Comparison of ENCODE assay signal across 27 cellular contexts in the genomic region with DNA sequence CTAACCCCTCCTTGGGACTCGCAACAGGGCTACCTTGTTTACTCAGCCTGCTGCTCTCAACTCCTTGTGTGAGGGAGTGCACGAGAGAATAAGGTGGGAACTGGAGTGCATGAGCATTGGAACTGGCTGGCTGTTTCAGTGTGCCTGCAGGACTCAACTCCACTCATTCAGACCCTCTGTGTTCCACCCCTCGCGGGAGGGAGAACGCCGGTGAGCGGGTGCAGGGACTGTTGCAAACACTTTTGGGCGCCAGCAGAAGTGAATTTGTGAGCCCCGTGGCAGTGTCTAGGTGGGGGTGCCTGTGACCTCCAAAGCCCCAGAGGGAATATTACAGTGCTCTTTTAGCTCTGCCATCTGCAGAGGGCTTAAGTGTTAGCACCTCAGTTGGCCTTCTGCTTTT.
DNase-seq lines count a peak whose midpoint lies in the region; ATAC-seq, FAIRE-seq and TF ChIP-seq lines count a peak whose summit lies in the region.
"Had no signal": no experiment of that assay in that cellular context is flagged by ENCODE, and none has a peak within 500 bp of the region (broad histone marks: within the 10 kb centered on the region; RNA-seq: fewer than 3 reads in every experiment).

No MANE protein-coding gene starts in this region.

- no peaks in the 10 kb centered on the region for H3K36me3 ChIP-seq in H1 (ENCODE audit: control insufficient read depth in 2 of 4, insufficient read depth in 4 of 4, low read length in 3 of 4)
- H3K36me3 ChIP-seq in kidney (ENCODE audit: control insufficient read depth in 1 of 2, insufficient read depth in 2 of 2, low read length in 2 of 2): no peaks in the 10 kb centered on the region
- H3K36me3 ChIP-seq in neuronal stem cell (replicated peaks in 1 of 2; ENCODE audit: control insufficient read depth in 2 of 2, insufficient read depth in 2 of 2, low read length in 2 of 2): no peaks in the 10 kb centered on the region
- H3K36me3 ChIP-seq: BE2C, BLaER1 had no signal

- H3K4me1 ChIP-seq in H1 (replicated peaks in 1 of 4; ENCODE audit: control insufficient read depth in 3 of 4, insufficient read depth in 4 of 4, low read length in 3 of 4) (no peaks in the 10 kb centered on the region), kidney (ENCODE audit: control insufficient read depth in 1 of 2, insufficient read depth in 1 of 2, low read depth in 1 of 2, low read length in 2 of 2) (no peaks in the 10 kb centered on the region), neuronal stem cell (ENCODE audit: control insufficient read depth in 2 of 2, insufficient read depth in 1 of 2, low read depth in 1 of 2, low read length in 2 of 2) (no peaks in the 10 kb centered on the region)
- H3K4me1 ChIP-seq: BE2C, BLaER1 had no signal

- 90% methylated on average over 9 of the region's 9 CpGs; no CpG with 5 or more reads in 1 of the 2 experiments for WGBS in H1 (ENCODE audit: extremely low coverage in 1 of 2, insufficient coverage in 1 of 2, insufficient read length in 1 of 2, insufficient replicate concordance in 2 of 2, low coverage in 1 of 2, low lambda C conversion rate in 2 of 2, missing lambda C conversion rate in 1 of 2), 2 experiments
- no CpG with 5 or more reads among the region's 9 CpGs for WGBS in neuronal stem cell (ENCODE audit: extremely low coverage in 2 of 2, insufficient read length in 2 of 2, insufficient replicate concordance in 1 of 2), 2 donors

- intact Hi-C loops in kidney (cut with DNase I): no loop called here
- intact Hi-C loops in posterior vena cava (cut with DNase I): no loop called here

- no peak overlapping the region for H3K23ac ChIP-seq in H1 (ENCODE audit: insufficient read length)
- H3K23ac ChIP-seq in neuronal stem cell (ENCODE audit: low read depth, low read length, poor library complexity): no peak overlapping the region

- no peak overlapping the region for H3K4me3 Mint-ChIP-seq in activated CD4-positive, alpha-beta memory T cell treated with anti-CD3 and anti-CD28 coated beads, Interleukin-2, amount 10 ng/mL, durations not matched to agents 7 days and 5 days
- H3K4me3 Mint-ChIP-seq: CD14-positive monocyte; CD4-positive, alpha-beta memory T cell; CD4-positive, CD25-positive, alpha-beta regulatory T cell; CD8-positive, alpha-beta memory T cell had no signal

- DNase-seq in H1 (ENCODE audit: low read depth in 1 of 2, low spot score in 2 of 2) (no peak), kidney (peak; percentile 48), neuronal stem cell (ENCODE audit: low spot score) (no peak), posterior vena cava (ENCODE audit: low spot score) (peak; percentile 68), GF-D8 (lab: John Stamatoyannopoulos, UW) (no peak)
- DNase-seq in activated CD4-positive, alpha-beta memory T cell treated with anti-CD3 and anti-CD28 coated beads, Interleukin-2, amount 10 ng/mL, durations not matched to agents 7 days and 5 days: no peak
- DNase-seq: 8988T; ACHN; BE2C; C1 segment of cervical spinal cord; CD4-positive, alpha-beta memory T cell; CD4-positive, CD25-positive, alpha-beta regulatory T cell; CD8-positive, alpha-beta memory T cell; COR-L47; DMS 273 treated with DMSO at 0.1 percent for 48 hours; DMS153; DMS53; DMS79; DND-41; EL; GDM1 had no signal

- H3K18ac ChIP-seq in H1 (ENCODE audit: extremely low read depth, low read length) (no peak overlapping the region), neuronal stem cell (ENCODE audit: low read length) (peak overlapping the region; percentile 27)

- no peak for ATAC-seq in HG02938 (IDR thresholded peaks at IDR 0.05; ENCODE audit: unreplicated experiment)

- H2BK12ac ChIP-seq in H1 (ENCODE audit: low read depth, low read length) (no peak overlapping the region), neuronal stem cell (ENCODE audit: low read length) (no peak overlapping the region)

- H3K79me1 ChIP-seq in H1 (ENCODE audit: low read depth, low read length): no peaks in the 10 kb centered on the region
- no peaks in the 10 kb centered on the region for H3K79me1 ChIP-seq in neuronal stem cell (ENCODE audit: low read depth, low read length)

- no peak for TF ChIP-seq POLR2A in H1 (IDR thresholded peaks at IDR 0.05; ENCODE audit: control extremely low read depth in 1 of 2, low read depth in 2 of 2, low read length in 2 of 2)

- H3K4me2 ChIP-seq in H1 (ENCODE audit: insufficient read depth in 1 of 2, low read depth in 2 of 2, low read length in 2 of 2) (no peak overlapping the region), neuronal stem cell (ENCODE audit: insufficient read depth, low read length, poor library complexity, severe bottlenecking) (no peak overlapping the region)
- H3K4me2 ChIP-seq: BLaER1 had no signal

- H3K23me2 ChIP-seq in H1 (ENCODE audit: low read depth, low read length): no peaks in the 10 kb centered on the region

- H4K8ac ChIP-seq in H1 (ENCODE audit: extremely low read depth, insufficient read depth, low read length) (peak overlapping the region; percentile 14; the same call in 1 of the 2 replicates), neuronal stem cell (ENCODE audit: low read depth, low read length) (no peak overlapping the region)

- H3K4me3 ChIP-seq in H1 (ENCODE audit: extremely low read depth in 1 of 4, insufficient read depth in 2 of 4, low read depth in 3 of 4, low read length in 4 of 4): no peak overlapping the region
- H3K4me3 ChIP-seq in kidney (ENCODE audit: low read length in 2 of 2): no peak overlapping the region
- H3K4me3 ChIP-seq in neuronal stem cell (ENCODE audit: low read length in 2 of 2): no peak overlapping the region
- H3K4me3 ChIP-seq: BLaER1 had no signal

- H3K27ac ChIP-seq in H1 (ENCODE audit: low read depth, low read length) (no peak overlapping the region), kidney (ENCODE audit: low read depth in 2 of 2, low read length in 2 of 2) (no peak overlapping the region), neuronal stem cell (replicated peaks; ENCODE audit: low read length) (no peak overlapping the region)
- H3K27ac ChIP-seq: BLaER1 had no signal

- H2BK20ac ChIP-seq in H1 (ENCODE audit: low read length): 0 out of 2 replicates have a peak overlapping the region, but pooled peaks have one; percentile 34

- H3K14ac ChIP-seq in H1 (ENCODE audit: insufficient read length): no peak overlapping the region
- H3K14ac ChIP-seq in neuronal stem cell (ENCODE audit: low read length): no peak overlapping the region

- FAIRE-seq in H1 (lab: Jason Lieb, UNC) (no peak), kidney (lab: Jason Lieb, UNC) (no peak)
- FAIRE-seq: A204.1, GM12891, GM19239 had no signal

- no peak overlapping the region for H4K5ac ChIP-seq in H1 (ENCODE audit: insufficient read length, low read depth, low read length)

- H3K27me3 Mint-ChIP-seq in activated CD4-positive, alpha-beta memory T cell treated with anti-CD3 and anti-CD28 coated beads, Interleukin-2, amount 10 ng/mL, durations not matched to agents 7 days and 5 days: no peaks in the 10 kb centered on the region
- H3K27me3 Mint-ChIP-seq: CD4-positive, alpha-beta memory T cell; CD4-positive, CD25-positive, alpha-beta regulatory T cell; CD8-positive, alpha-beta memory T cell had no signal

- H3K9me3 ChIP-seq in H1 (ENCODE audit: insufficient read depth in 2 of 2, low read depth in 1 of 2, low read length in 1 of 2): no peaks in the 10 kb centered on the region
- H3K9me3 ChIP-seq in kidney (ENCODE audit: control insufficient read depth in 1 of 2, low read length in 2 of 2): no peaks in the 10 kb centered on the region
- H3K9me3 ChIP-seq in neuronal stem cell (replicated peaks in 1 of 2; ENCODE audit: control insufficient read depth in 2 of 2, insufficient read depth in 1 of 2, low read depth in 1 of 2, low read length in 2 of 2): no peaks in the 10 kb centered on the region
- H3K9me3 ChIP-seq: BE2C, BLaER1 had no signal

- no peak overlapping the region for H3K9ac ChIP-seq in H1 (replicated peaks in 1 of 4; ENCODE audit: extremely low read depth in 1 of 4, low read depth in 3 of 4, low read length in 3 of 4)
- no peak overlapping the region for H3K9ac ChIP-seq in kidney (ENCODE audit: low read length in 2 of 2)
- H3K9ac ChIP-seq in neuronal stem cell (ENCODE audit: low read depth, low read length, poor library complexity): no peak overlapping the region
- H3K9ac ChIP-seq: BLaER1 had no signal

- H4K20me1 ChIP-seq in H1 (replicated peaks in 1 of 2; ENCODE audit: control insufficient read depth in 1 of 2, insufficient read depth in 2 of 2, low read length in 2 of 2): no peaks in the 10 kb centered on the region
- H4K20me1 ChIP-seq: BLaER1 had no signal

- no peaks in the 10 kb centered on the region for H3K27me3 ChIP-seq in H1 (replicated peaks in 1 of 4; ENCODE audit: control insufficient read depth in 3 of 4, extremely low read depth in 1 of 4, insufficient read depth in 3 of 4, low read length in 3 of 4)
- no peaks in the 10 kb centered on the region for H3K27me3 ChIP-seq in neuronal stem cell (ENCODE audit: control insufficient read depth in 3 of 3, insufficient read depth in 3 of 3, low read depth in 1 of 3, low read length in 3 of 3)
- H3K27me3 ChIP-seq: BE2C, BLaER1 had no signal

- no peaks in the 10 kb centered on the region for H3K4me1 Mint-ChIP-seq in activated CD4-positive, alpha-beta memory T cell treated with anti-CD3 and anti-CD28 coated beads, Interleukin-2, amount 10 ng/mL, durations not matched to agents 7 days and 5 days
- H3K4me1 Mint-ChIP-seq: CD14-positive monocyte; CD4-positive, alpha-beta memory T cell; CD4-positive, CD25-positive, alpha-beta regulatory T cell; CD8-positive, alpha-beta memory T cell had no signal

- H3K36me3 Mint-ChIP-seq in activated CD4-positive, alpha-beta memory T cell treated with anti-CD3 and anti-CD28 coated beads, Interleukin-2, amount 10 ng/mL, durations not matched to agents 7 days and 5 days (ENCODE audit: low read depth): no peaks in the 10 kb centered on the region
- H3K36me3 Mint-ChIP-seq: CD14-positive monocyte; CD4-positive, alpha-beta memory T cell; CD4-positive, CD25-positive, alpha-beta regulatory T cell; CD8-positive, alpha-beta memory T cell had no signal

- POLR2A ChIA-PET in H1 (lab: Charles Lee; ENCODE audit: partially characterized antibody): no interaction called here
- POLR2A ChIA-PET in activated CD4-positive, alpha-beta memory T cell treated with anti-CD3 and anti-CD28 coated beads, Interleukin-2, amount 10 ng/mL, durations not matched to agents 7 days and 5 days (lab: Charles Lee): no interaction called here

- no peak for TF ChIP-seq RAD21 in H1 (IDR thresholded peaks at IDR 0.05 in 1 of 2, conservative IDR thresholded peaks at IDR 0.05 in 1 of 2; ENCODE audit: low read depth in 2 of 2, low read length in 2 of 2)

- H3K56ac ChIP-seq in H1 (replicated peaks; ENCODE audit: insufficient read length, low read depth, low read length): no peak overlapping the region

- H2BK5ac ChIP-seq in H1 (ENCODE audit: low read depth, low read length): no peak overlapping the region
- H2BK5ac ChIP-seq in neuronal stem cell (ENCODE audit: low read length): no peak overlapping the region

- TF ChIP-seq EP300 in H1 (IDR thresholded peaks at IDR 0.05; ENCODE audit: borderline replicate concordance in 1 of 2, low read depth in 2 of 2, low read length in 2 of 2): no peak

- TF ChIP-seq CTCF in H1 (IDR thresholded peaks at IDR 0.05; ENCODE audit: control extremely low read depth in 1 of 3, insufficient read depth in 1 of 3, low read depth in 1 of 3, low read length in 3 of 3): no peak
- TF ChIP-seq CTCF in kidney (IDR thresholded peaks at IDR 0.05; ENCODE audit: borderline replicate concordance, extremely low read depth, insufficient read depth): no peak

- H2BK120ac ChIP-seq in H1 (replicated peaks; ENCODE audit: low read depth, low read length) (no peak overlapping the region), neuronal stem cell (ENCODE audit: low read depth, low read length) (no peak overlapping the region)

- H2BK15ac ChIP-seq in H1 (ENCODE audit: low read length): no peak overlapping the region
- H2BK15ac ChIP-seq in neuronal stem cell (ENCODE audit: low read length): no peak overlapping the region

- no peak overlapping the region for H3K4ac ChIP-seq in H1 (replicated peaks; ENCODE audit: insufficient read length, low read depth, low read length)
- no peak overlapping the region for H3K4ac ChIP-seq in neuronal stem cell (ENCODE audit: low read length)

- no peak overlapping the region for H3K27ac Mint-ChIP-seq in activated CD4-positive, alpha-beta memory T cell treated with anti-CD3 and anti-CD28 coated beads, Interleukin-2, amount 10 ng/mL, durations not matched to agents 7 days and 5 days
- H3K27ac Mint-ChIP-seq: CD14-positive monocyte; CD4-positive, alpha-beta memory T cell; CD4-positive, CD25-positive, alpha-beta regulatory T cell; CD8-positive, alpha-beta memory T cell had no signal

- peaks cover 9% of the 10 kb centered on the region for H3K9me3 Mint-ChIP-seq in activated CD4-positive, alpha-beta memory T cell treated with anti-CD3 and anti-CD28 coated beads, Interleukin-2, amount 10 ng/mL, durations not matched to agents 7 days and 5 days

- no peak overlapping the region for H2AK5ac ChIP-seq in H1 (ENCODE audit: low read depth, low read length)
- H2AK5ac ChIP-seq in neuronal stem cell (ENCODE audit: low read depth, low read length): no peak overlapping the region

- H2AFZ ChIP-seq in H1 (ENCODE audit: low read length): peak overlapping the region; percentile 60; the same call in 1 of the 2 replicates
- H2AFZ ChIP-seq in neuronal stem cell (ENCODE audit: low read length): no peak overlapping the region

- H3K79me2 ChIP-seq in H1 (ENCODE audit: control insufficient read depth in 1 of 2, insufficient read depth in 2 of 2, low read length in 2 of 2): no peaks in the 10 kb centered on the region

- CTCF ChIA-PET in H1 (lab: Charles Lee; ENCODE audit: partially characterized antibody): interaction anchor here (1.7 to 2.7 kb wide), 2 partner anchors 10 to 14 kb away, joined by 6 to 10 read pairs; no protein-coding TSS in a partner anchor
- CTCF ChIA-PET in activated CD4-positive, alpha-beta memory T cell treated with anti-CD3 and anti-CD28 coated beads, Interleukin-2, amount 10 ng/mL, durations not matched to agents 7 days and 5 days (lab: Charles Lee): no interaction called here

- H4K91ac ChIP-seq in H1 (replicated peaks; ENCODE audit: insufficient read length, low read length) (no peak overlapping the region), neuronal stem cell (ENCODE audit: low read depth, low read length, poor library complexity) (no peak overlapping the region)

Comparison
In these comparisons a context has a peak if more than half of its experiments do, and no peak if none do; other contexts are left out.
1. DNase-seq: peak in kidney (single experiment) and posterior vena cava (single experiment); none in H1 (0 of 2), neuronal stem cell (single experiment), activated CD4-positive, alpha-beta memory T cell treated with anti-CD3 and anti-CD28 coated beads, Interleukin-2, amount 10 ng/mL, durations not matched to agents 7 days and 5 days (single experiment) and GF-D8 (single experiment).